Comparison of ENCODE assay signal across 25 cellular contexts in genomic region chr16:72308396-72308795, GRCh38.
DNase-seq lines count a peak whose midpoint lies in the region; ATAC-seq, FAIRE-seq and TF ChIP-seq lines count a peak whose summit lies in the region.
"Had no signal": no experiment of that assay in that cellular context is flagged by ENCODE, and none has a peak within 500 bp of the region (broad histone marks: within the 10 kb centered on the region; RNA-seq: fewer than 3 reads in every experiment).

No MANE protein-coding gene starts in this region.

- H3K27me3 Mint-ChIP-seq in T-helper 2 cell treated with Interferon-gamma antibody and Interleukin-4, amounts not matched to agents 5 μg/mL and 100 μg/mL, for 36 hours (ENCODE audit: low read depth) = no peaks in the 10 kb centered on the region
- H3K27me3 Mint-ChIP-seq: CD4-positive, alpha-beta memory T cell; CD4-positive, CD25-positive, alpha-beta regulatory T cell; CD8-positive, alpha-beta memory T cell had no signal

- DNase-seq in SK-N-SH = no peak
- no peak for DNase-seq in hepatocyte (ENCODE audit: low spot score)
- no peak for DNase-seq in T-helper 2 cell treated with Interferon-gamma antibody and Interleukin-4, amounts not matched to agents 5 μg/mL and 100 μg/mL, for 36 hours (ENCODE audit: low spot score)
- DNase-seq: ACHN; BE2C; C1 segment of cervical spinal cord; CD4-positive, alpha-beta memory T cell; CD4-positive, CD25-positive, alpha-beta regulatory T cell; CD8-positive, alpha-beta memory T cell; COR-L47; DMS 273 treated with DMSO at 0.1 percent for 48 hours; DMS153; DMS53; DMS79; DND-41; EL; GDM1 had no signal

- H3K36me3 ChIP-seq in SK-N-SH (replicated peaks in 1 of 2; ENCODE audit: control insufficient read depth in 1 of 2, insufficient read depth in 2 of 2, low read length in 1 of 2) (no peaks in the 10 kb centered on the region), hepatocyte (replicated peaks; ENCODE audit: insufficient read depth, low read depth) (no peaks in the 10 kb centered on the region)
- H3K36me3 ChIP-seq: BE2C, BLaER1 had no signal

- H3K4me1 ChIP-seq in SK-N-SH (ENCODE audit: control insufficient read depth in 1 of 2, insufficient read depth in 2 of 2, low read depth in 1 of 2, low read length in 1 of 2) (peaks cover 0 to 2% of the 10 kb centered on the region in 2 experiments; a peak in 1 of 4 replicates), hepatocyte (ENCODE audit: insufficient read depth) (peaks cover 4% of the 10 kb centered on the region)
- H3K4me1 ChIP-seq: BE2C, BLaER1 had no signal

- H3K27me3 ChIP-seq in SK-N-SH (ENCODE audit: insufficient read depth) (no peaks in the 10 kb centered on the region), hepatocyte (no peaks in the 10 kb centered on the region)
- H3K27me3 ChIP-seq: BE2C, BLaER1 had no signal

- no peak overlapping the region for H2AFZ ChIP-seq in SK-N-SH (ENCODE audit: low read depth)
- no peak overlapping the region for H2AFZ ChIP-seq in hepatocyte

- H3K4me1 Mint-ChIP-seq in T-helper 2 cell treated with Interferon-gamma antibody and Interleukin-4, amounts not matched to agents 5 μg/mL and 100 μg/mL, for 36 hours (ENCODE audit: low read depth) = no peaks in the 10 kb centered on the region
- H3K4me1 Mint-ChIP-seq: CD14-positive monocyte; CD4-positive, alpha-beta memory T cell; CD4-positive, CD25-positive, alpha-beta regulatory T cell; CD8-positive, alpha-beta memory T cell had no signal

- H3F3A ChIP-seq in SK-N-SH (replicated peaks; ENCODE audit: insufficient read depth) = no peaks in the 10 kb centered on the region

- H3K9me3 ChIP-seq in SK-N-SH (peaks cover 7% of the 10 kb centered on the region; the same call in 1 of the 2 replicates), hepatocyte (ENCODE audit: low read depth) (no peaks in the 10 kb centered on the region)

- H3K36me3 Mint-ChIP-seq in T-helper 2 cell treated with Interferon-gamma antibody and Interleukin-4, amounts not matched to agents 5 μg/mL and 100 μg/mL, for 36 hours (ENCODE audit: low read depth) = no peaks in the 10 kb centered on the region
- H3K36me3 Mint-ChIP-seq: CD4-positive, alpha-beta memory T cell; CD4-positive, CD25-positive, alpha-beta regulatory T cell had no signal

- TF ChIP-seq RAD21 in SK-N-SH (IDR thresholded peaks at IDR 0.05; ENCODE audit: low read length) = no peak

- H3K9me2 ChIP-seq in SK-N-SH (no peaks in the 10 kb centered on the region), hepatocyte (replicated peaks; ENCODE audit: insufficient read depth) (no peaks in the 10 kb centered on the region)

- H3K9me3 Mint-ChIP-seq in T-helper 2 cell treated with Interferon-gamma antibody and Interleukin-4, amounts not matched to agents 5 μg/mL and 100 μg/mL, for 36 hours = no peaks in the 10 kb centered on the region

- H3K79me2 ChIP-seq in SK-N-SH (ENCODE audit: insufficient read depth) (no peaks in the 10 kb centered on the region), hepatocyte (no peaks in the 10 kb centered on the region)

- H3K27ac ChIP-seq in SK-N-SH (ENCODE audit: low read depth in 2 of 2, low read length in 1 of 2) = no peak overlapping the region
- peak overlapping the region; percentile 45 for H3K27ac ChIP-seq in hepatocyte
- H3K27ac ChIP-seq: 22Rv1, BLaER1 had no signal

- H3K4me2 ChIP-seq in SK-N-SH = no peak overlapping the region
- no peak overlapping the region for H3K4me2 ChIP-seq in hepatocyte
- H3K4me2 ChIP-seq: BLaER1 had no signal

- H3K4me3 ChIP-seq in SK-N-SH (ENCODE audit: low read depth in 2 of 2, low read length in 1 of 2) (no peak overlapping the region), hepatocyte (no peak overlapping the region)
- H3K4me3 ChIP-seq: BLaER1, GM12878 had no signal

- TF ChIP-seq CTCF in SK-N-SH (IDR thresholded peaks at IDR 0.05) (no peak), hepatocyte (IDR thresholded peaks at IDR 0.05; ENCODE audit: poor library complexity) (no peak)

- POLR2A ChIA-PET in SK-N-SH (lab: Yijun Ruan, JAX) = no interaction called here

- TF ChIP-seq EP300 in SK-N-SH (IDR thresholded peaks at IDR 0.05; ENCODE audit: borderline replicate concordance in 1 of 2, low read depth in 1 of 2, low read length in 1 of 2) = no peak

- FAIRE-seq in A204.1 (lab: Jason Lieb, UNC) = peak; percentile 46
- FAIRE-seq: GM12878, GM12892, GM18507 had no signal

- H3K4me3 Mint-ChIP-seq in T-helper 2 cell treated with Interferon-gamma antibody and Interleukin-4, amounts not matched to agents 5 μg/mL and 100 μg/mL, for 36 hours = no peak overlapping the region
- H3K4me3 Mint-ChIP-seq: CD14-positive monocyte; CD4-positive, alpha-beta memory T cell; CD4-positive, CD25-positive, alpha-beta regulatory T cell; CD8-positive, alpha-beta memory T cell had no signal

- no peak overlapping the region for H3K9ac ChIP-seq in SK-N-SH
- H3K9ac ChIP-seq: BLaER1 had no signal

- ATAC-seq in SK-N-SH treated with all-trans-retinoic acid at 6 μM for 48 hours = no peak
- ATAC-seq: GM12878 had no signal

- no peak overlapping the region for H3K27ac Mint-ChIP-seq in T-helper 2 cell treated with Interferon-gamma antibody and Interleukin-4, amounts not matched to agents 5 μg/mL and 100 μg/mL, for 36 hours
- H3K27ac Mint-ChIP-seq: CD14-positive monocyte; CD4-positive, alpha-beta memory T cell; CD4-positive, CD25-positive, alpha-beta regulatory T cell; CD8-positive, alpha-beta memory T cell had no signal

- CTCF ChIA-PET in SK-N-SH (lab: Yijun Ruan, JAX) = no interaction called here

- H4K20me1 ChIP-seq in SK-N-SH (ENCODE audit: insufficient read depth) (no peaks in the 10 kb centered on the region), hepatocyte (ENCODE audit: insufficient read depth, poor library complexity, severe bottlenecking) (no peaks in the 10 kb centered on the region)
- H4K20me1 ChIP-seq: BLaER1 had no signal

TF ChIP-seq in SK-N-SH treated with all-trans-retinoic acid at 6 μM for 48 hours, 23 proteins besides CTCF, POLR2A, EP300 and RAD21:
- TF ChIP-seq PATZ1 (CRISPR knock-in tag; IDR thresholded peaks at IDR 0.05; ENCODE audit: borderline replicate concordance) (no peak), ZFP30 (CRISPR knock-in tag; IDR thresholded peaks at IDR 0.05) (peak; percentile 77), ZC3H10 (CRISPR knock-in tag; IDR thresholded peaks at IDR 0.05) (no peak), ZFP3 (CRISPR knock-in tag; IDR thresholded peaks at IDR 0.05) (no peak)

TF ChIP-seq in SK-N-SH, 30 proteins besides CTCF, POLR2A, EP300 and RAD21:
- TF ChIP-seq CHD2 (IDR thresholded peaks at IDR 0.05; ENCODE audit: low read length, partially characterized antibody) (no peak), FOXJ3 (CRISPR knock-in tag; IDR thresholded peaks at IDR 0.05) (no peak), ELF1 (IDR thresholded peaks at IDR 0.05) (no peak), SMC3 (IDR thresholded peaks at IDR 0.05; ENCODE audit: low read depth, low read length) (no peak)
